11 cellular contexts compared by ENCODE assay signal in genomic region chr10:73807471-73807870, GRCh38.
"Had no signal": no experiment of that assay in that cellular context is flagged by ENCODE, and none has a peak within 500 bp of the region (broad histone marks: within the 10 kb centered on the region; RNA-seq: fewer than 3 reads in every experiment).

No MANE protein-coding gene starts in this region.

- H3K9me3 ChIP-seq: ascending aorta, esophagus muscularis mucosa, neutrophil, uterus had no signal

- H3K27ac ChIP-seq: ascending aorta, neutrophil, uterus had no signal

- ATAC-seq: activated T-cell treated with anti-CD3 and anti-CD28 coated beads, Interleukin-2, amount 50 U/mL, for 4 hours; stimulated activated naive B cell treated with anti-CD40 and anti-IgM and Interleukin-4, amounts not matched to agents 10 μg/mL and 1 μg/mL and 100 μg/mL, for 72 hours had no signal

- H3K4me3 Mint-ChIP-seq: stimulated activated naive B cell treated with anti-CD40 and anti-IgM and Interleukin-4, amounts not matched to agents 10 μg/mL and 1 μg/mL and 100 μg/mL, for 72 hours had no signal

- H3K27me3 ChIP-seq: ascending aorta, neutrophil, uterus had no signal

- H3K36me3 ChIP-seq: uterus had no signal

- DNase-seq: activated CD4-positive, CD25-positive, alpha-beta regulatory T cell treated with anti-CD3 and anti-CD28 coated beads, Interleukin-2, amount 50 U/mL, for 72 hours; activated T-cell treated with anti-CD3 and anti-CD28 coated beads, Interleukin-2, amount 50 U/mL, for 4 hours; hypothalamus; kidney glomerular epithelial cell; stimulated activated naive B cell treated with anti-CD40 and anti-IgM and Interleukin-4, amounts not matched to agents 10 μg/mL and 1 μg/mL and 100 μg/mL, for 72 hours; uterus had no signal

- H3K4me3 ChIP-seq: ascending aorta, esophagus muscularis mucosa, smooth muscle cell, uterus had no signal

- H3K9me3 Mint-ChIP-seq: activated T-cell treated with anti-CD3 and anti-CD28 coated beads, Interleukin-2, amount 50 U/mL, for 4 hours; stimulated activated naive B cell treated with anti-CD40 and anti-IgM and Interleukin-4, amounts not matched to agents 10 μg/mL and 1 μg/mL and 100 μg/mL, for 72 hours; T-helper 2 cell treated with Interferon-gamma antibody and Interleukin-4, amounts not matched to agents 5 μg/mL and 100 μg/mL, for 36 hours had no signal

- H3K27me3 Mint-ChIP-seq: stimulated activated naive B cell treated with anti-CD40 and anti-IgM and Interleukin-4, amounts not matched to agents 10 μg/mL and 1 μg/mL and 100 μg/mL, for 72 hours had no signal

- H3K4me1 ChIP-seq: uterus had no signal

- H3K27ac Mint-ChIP-seq: stimulated activated naive B cell treated with anti-CD40 and anti-IgM and Interleukin-4, amounts not matched to agents 10 μg/mL and 1 μg/mL and 100 μg/mL, for 72 hours had no signal
